ENCODE assay signal across 8 cellular contexts in the genomic region with DNA sequence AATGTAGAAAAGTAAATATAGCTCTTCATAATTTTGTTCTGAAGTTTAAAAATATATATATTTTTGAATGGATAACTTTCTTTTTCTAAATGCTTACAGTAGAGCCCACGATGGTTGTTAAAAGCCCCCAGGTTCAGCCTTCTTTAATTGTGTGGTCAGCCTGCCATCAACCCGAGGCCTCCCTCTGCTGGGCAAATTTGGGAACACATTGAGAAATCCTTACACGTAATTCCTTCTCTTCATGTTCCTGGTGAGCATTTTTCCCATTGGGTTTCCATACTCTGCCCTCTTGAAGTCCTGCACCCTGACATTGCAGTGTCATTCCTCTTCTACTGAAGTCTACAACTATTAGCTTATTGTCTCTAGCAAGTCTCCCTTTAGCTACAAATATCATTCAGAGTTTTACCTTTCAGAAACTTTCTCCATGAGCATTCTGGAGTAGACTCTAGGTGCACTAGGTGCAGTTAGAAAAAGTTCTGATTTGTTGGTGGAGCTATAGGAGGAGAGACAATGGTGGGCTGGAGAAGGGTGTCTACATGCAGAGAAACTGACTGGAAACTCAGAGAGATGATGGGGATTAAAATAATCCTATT. TPM values are rescaled to one million over a fixed set of nuclear protein-coding genes. Genes with fewer than 3 reads are reported as not detected.
A peak's percentile ranks its signal among the peaks of the same experiment; 100 is the strongest.
DNase-seq lines count a peak whose midpoint lies in the region; ATAC-seq and TF ChIP-seq lines count a peak whose summit lies in the region.

No MANE protein-coding gene starts in this region.

- DNase-seq in BJ (ENCODE audit: low read depth): no peak
- peak; percentile 21 for DNase-seq in NCI-H774 (lab: John Stamatoyannopoulos, UW)
- peak; percentile 31 for DNase-seq in activated T-cell treated with anti-CD3 and anti-CD28 coated beads for 24 hours (ENCODE audit: low read depth)
- DNase-seq in foreskin fibroblast: peak; percentile 32 to 77
- DNase-seq in osteocyte (ENCODE audit: extremely low spot score, unreplicated experiment): no peak
- DNase-seq in occipital lobe (lab: John Stamatoyannopoulos, UW): no peak

- CTCF ChIA-PET in BJ (lab: Yijun Ruan, JAX): interaction anchor here (0.6 to 6.3 kb wide), 14 partner anchors 9 to 1589 kb away, joined by 3 to 70 read pairs (median 5); a partner anchor contains a TSS

- H3K27ac Mint-ChIP-seq in osteocyte (ENCODE audit: unreplicated experiment): no peak overlapping the region

- no peaks in the 10 kb centered on the region for H3K4me1 Mint-ChIP-seq in osteocyte (ENCODE audit: unreplicated experiment)

- H3K4me3 ChIP-seq in BJ (ENCODE audit: low read depth, low read length): no peak overlapping the region
- no peak overlapping the region for H3K4me3 ChIP-seq in foreskin fibroblast (ENCODE audit: low read depth in 1 of 2, low read length in 2 of 2)

- POLR2A ChIA-PET in BJ (lab: Charles Lee): no interaction called here

- no peaks in the 10 kb centered on the region; the same call in 1 of the 2 replicates for H3K36me3 ChIP-seq in BJ (ENCODE audit: control insufficient read depth, insufficient read depth, low read length)

- no peaks in the 10 kb centered on the region for H3K27me3 ChIP-seq in BJ (ENCODE audit: control insufficient read depth, insufficient read depth, low read length)

- no peaks in the 10 kb centered on the region for H3K9me3 Mint-ChIP-seq in osteocyte (ENCODE audit: unreplicated experiment)

- H3K4me3 Mint-ChIP-seq in osteocyte (ENCODE audit: unreplicated experiment): no peak overlapping the region

- no peaks in the 10 kb centered on the region for H3K36me3 Mint-ChIP-seq in osteocyte (ENCODE audit: unreplicated experiment)

- TF ChIP-seq CTCF in BJ (IDR thresholded peaks at IDR 0.05; ENCODE audit: insufficient read depth, low read depth, low read length) (peak; percentile 87), foreskin fibroblast (IDR thresholded peaks at IDR 0.05; ENCODE audit: low read depth, low read length) (peak; percentile 74), osteocyte (IDR thresholded peaks at IDR 0.05) (peak; percentile 80)

- ATAC-seq in GM18868 (IDR thresholded peaks at IDR 0.05; ENCODE audit: unreplicated experiment) (peak; percentile 53), HG02938 (IDR thresholded peaks at IDR 0.05; ENCODE audit: unreplicated experiment) (no peak)

- H3K27me3 Mint-ChIP-seq in osteocyte (ENCODE audit: unreplicated experiment): no peaks in the 10 kb centered on the region

RNA-seq across cellular contexts. Expression of a gene that starts 40.6 kb away (rescaled TPM):
- 4.7 and 7.7 TPM in 2 replicates for polyA plus RNA-seq in BJ (2011; rRNA removed)
- 5.7 and 6.0 TPM in 2 replicates for polyA minus RNA-seq in BJ (2011; rRNA and poly(A)+ RNA removed)
- 8.0 and 8.4 TPM in 2 replicates for total RNA-seq in osteocyte
- total RNA-seq in occipital lobe: 0.47 TPM

Comparison
In these comparisons a context has a peak if more than half of its experiments do, and no peak if none do; other contexts are left out.
1. DNase-seq: peak in NCI-H774 (single experiment), activated T-cell treated with anti-CD3 and anti-CD28 coated beads for 24 hours (single experiment) and foreskin fibroblast (2 of 2); none in BJ (single experiment), osteocyte (single experiment) and occipital lobe (single experiment).
2. Peak in every context shown above with its lines, with median percentiles within 50 percentile points of each other: CTCF ChIP-seq.